Comparison of ENCODE assay signal across 19 cellular contexts in the genomic region with DNA sequence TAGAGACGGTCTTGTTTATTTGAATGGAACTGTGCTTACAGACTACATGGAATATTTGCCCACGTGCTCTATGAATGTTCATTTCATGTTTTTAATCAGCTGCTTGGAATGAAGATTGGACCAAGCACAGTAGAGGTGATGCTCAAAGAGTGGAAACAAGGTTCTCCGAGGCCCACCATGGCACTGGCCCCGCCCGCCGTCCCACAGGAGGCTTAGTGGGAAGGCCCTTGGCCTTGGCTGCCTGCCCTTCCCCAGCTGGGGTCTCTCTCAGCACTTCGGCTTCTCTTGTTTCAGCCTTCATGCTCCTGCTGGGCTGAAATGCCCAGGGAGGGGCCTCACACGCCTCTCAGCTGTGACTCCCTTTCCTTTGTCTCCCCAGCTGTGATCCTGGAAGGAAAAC.
A peak's percentile ranks its signal among the peaks of the same experiment; 100 is the strongest.
DNase-seq lines count a peak whose midpoint lies in the region; TF ChIP-seq lines count a peak whose summit lies in the region.
"Had no signal": no experiment of that assay in that cellular context is flagged by ENCODE, and none has a peak within 500 bp of the region (broad histone marks: within the 10 kb centered on the region; RNA-seq: fewer than 3 reads in every experiment).

No MANE protein-coding gene starts in this region.

- TF ChIP-seq POLR2A in esophagus muscularis mucosa (IDR thresholded peaks at IDR 0.05; ENCODE audit: low read depth): no peak

- TF ChIP-seq CTCF in esophagus muscularis mucosa (IDR thresholded peaks at IDR 0.05) (no peak), MCF 10A (IDR thresholded peaks at IDR 0.05; ENCODE audit: unreplicated experiment) (no peak), left ventricle myocardium inferior (IDR thresholded peaks at IDR 0.05; ENCODE audit: borderline replicate concordance) (no peak)

- H3K4me3 Mint-ChIP-seq in MCF 10A (ENCODE audit: unreplicated experiment): no peak overlapping the region
- H3K4me3 Mint-ChIP-seq: CD8-positive, alpha-beta memory T cell; GM23338; T-cell had no signal

- POLR2A ChIA-PET in MCF 10A (lab: Yijun Ruan, JAX): no interaction called here

- no peaks in the 10 kb centered on the region for H3K36me3 Mint-ChIP-seq in MCF 10A (ENCODE audit: insufficient read depth, unreplicated experiment)
- H3K36me3 Mint-ChIP-seq: CD8-positive, alpha-beta memory T cell; T-cell had no signal

- no peaks in the 10 kb centered on the region for H3K27me3 Mint-ChIP-seq in MCF 10A (ENCODE audit: insufficient read depth, unreplicated experiment)
- H3K27me3 Mint-ChIP-seq: CD8-positive, alpha-beta memory T cell; T-cell had no signal

- H3K27ac ChIP-seq in esophagus muscularis mucosa (replicated peaks in 1 of 4) (no peak overlapping the region), left ventricle myocardium inferior (replicated peaks) (no peak overlapping the region)
- H3K27ac ChIP-seq: BLaER1 treated with 17β-estradiol and CSF1 and Interleukin-3, amounts not matched to agents 10 nM and 100 nM; RWPE1 had no signal

- no peak for TF ChIP-seq EP300 in esophagus muscularis mucosa (IDR thresholded peaks at IDR 0.05)

- 69% methylated on average over 8 of the region's 8 CpGs for WGBS in esophagus muscularis mucosa

- BruUV-seq in MCF 10A (replicated peaks; lab: Mats Ljungman, UMichigan): no TSS peak

- peaks cover 31% of the 10 kb centered on the region for H3K9me3 Mint-ChIP-seq in MCF 10A (ENCODE audit: unreplicated experiment)
- H3K9me3 Mint-ChIP-seq: T-cell had no signal

- no peak overlapping the region for H3K4me3 ChIP-seq in esophagus muscularis mucosa
- H3K4me3 ChIP-seq in left ventricle myocardium inferior: no peak overlapping the region
- H3K4me3 ChIP-seq: BLaER1 treated with 17β-estradiol and CSF1 and Interleukin-3, amounts not matched to agents 10 nM and 100 nM; GM23338; K562 had no signal

- H3K4me1 ChIP-seq in esophagus muscularis mucosa (no peaks in the 10 kb centered on the region), left ventricle myocardium inferior (no peaks in the 10 kb centered on the region)
- H3K4me1 ChIP-seq: BLaER1 treated with 17β-estradiol and CSF1 and Interleukin-3, amounts not matched to agents 10 nM and 100 nM had no signal

- H3K36me3 ChIP-seq in esophagus muscularis mucosa: no peaks in the 10 kb centered on the region
- H3K36me3 ChIP-seq in left ventricle myocardium inferior: no peaks in the 10 kb centered on the region
- H3K36me3 ChIP-seq: BLaER1 treated with 17β-estradiol and CSF1 and Interleukin-3, amounts not matched to agents 10 nM and 100 nM had no signal

- DNase-seq in COR-L47 (lab: John Stamatoyannopoulos, UW) (peak; percentile 91), NCI-H1092 treated with DMSO at 0.1 percent for 48 hours (lab: John Stamatoyannopoulos, UW) (peak; percentile 36), NCI-H345 treated with DMSO at 0.1 percent for 48 hours (lab: John Stamatoyannopoulos, UW; ENCODE audit: unreplicated experiment) (peak; percentile 86), esophagus muscularis mucosa (ENCODE audit: extremely low spot score) (peak; percentile 86), MCF 10A (ENCODE audit: unreplicated experiment) (no peak), left ventricle myocardium inferior (no peak)
- no peak for DNase-seq in stimulated activated CD4-positive, alpha-beta T cell treated with anti-CD3 and anti-CD28 coated beads, Interleukin-4, amount 100 ng/mL, for 1 hour
- DNase-seq: CD8-positive, alpha-beta memory T cell; GDM1; NCI-H1436; NCI-H2029 treated with DMSO at 0.1 percent for 48 hours; NCI-H446 treated with DMSO at 0.1 percent for 48 hours; PC-3; SIG-M5; T-cell had no signal

- H3K27me3 ChIP-seq in esophagus muscularis mucosa: peaks cover 0 to 19% (median 0%) of the 10 kb centered on the region in 4 donors
- H3K27me3 ChIP-seq in left ventricle myocardium inferior (ENCODE audit: low read depth): peaks cover 31% of the 10 kb centered on the region
- H3K27me3 ChIP-seq: BLaER1 treated with 17β-estradiol and CSF1 and Interleukin-3, amounts not matched to agents 10 nM and 100 nM had no signal

- H3K27ac Mint-ChIP-seq in MCF 10A (ENCODE audit: low read depth, unreplicated experiment): no peak overlapping the region
- H3K27ac Mint-ChIP-seq: CD8-positive, alpha-beta memory T cell; GM23338; T-cell had no signal

- H3K4me1 Mint-ChIP-seq in MCF 10A (ENCODE audit: insufficient read depth, unreplicated experiment): no peaks in the 10 kb centered on the region
- H3K4me1 Mint-ChIP-seq: CD8-positive, alpha-beta memory T cell; GM23338; T-cell had no signal

- CTCF ChIA-PET in MCF 10A (lab: Yijun Ruan, JAX): interaction anchor here (0.6 to 1.1 kb wide), 2 partner anchors 9 to 1414 kb away, joined by 3 to 6 read pairs; no protein-coding TSS in a partner anchor

- H3K9me3 ChIP-seq in esophagus muscularis mucosa: no peaks in the 10 kb centered on the region
- H3K9me3 ChIP-seq in left ventricle myocardium inferior (replicated peaks): no peaks in the 10 kb centered on the region
- H3K9me3 ChIP-seq: BLaER1 treated with 17β-estradiol and CSF1 and Interleukin-3, amounts not matched to agents 10 nM and 100 nM had no signal

- intact Hi-C loops in esophagus muscularis mucosa (cut with DNase I) (no loop called here), MCF 10A (cut with micrococcal nuclease) (no loop called here), left ventricle myocardium inferior (cut with micrococcal nuclease) (no loop called here)

Comparison
In these comparisons a context has a peak if more than half of its experiments do, and no peak if none do; other contexts are left out.
1. DNase-seq: peak in COR-L47 (single experiment), NCI-H1092 treated with DMSO at 0.1 percent for 48 hours (single experiment), NCI-H345 treated with DMSO at 0.1 percent for 48 hours (single experiment) and esophagus muscularis mucosa (single experiment); none in MCF 10A (single experiment), stimulated activated CD4-positive, alpha-beta T cell treated with anti-CD3 and anti-CD28 coated beads, Interleukin-4, amount 100 ng/mL, for 1 hour (single experiment) and left ventricle myocardium inferior (single experiment).